ENCODE assay signal across 8 cellular contexts in genomic region chr19:33797821-33798633, GRCh38. TPM values are rescaled to one million over a fixed set of nuclear protein-coding genes. Genes with fewer than 3 reads are reported as not detected.
A peak's percentile ranks its signal among the peaks of the same experiment; 100 is the strongest.
DNase-seq lines count a peak whose midpoint lies in the region; ATAC-seq, FAIRE-seq and TF ChIP-seq lines count a peak whose summit lies in the region.

No MANE protein-coding gene starts in this region.

- no peak for TF ChIP-seq CTCF in A549 (IDR thresholded peaks at IDR 0.05)
- TF ChIP-seq CTCF in HFFc6 (IDR thresholded peaks at IDR 0.05), result no peak
- no peak for TF ChIP-seq CTCF in cardiac muscle cell (IDR thresholded peaks at IDR 0.05; ENCODE audit: low read depth, low read length)
- TF ChIP-seq CTCF in parathyroid adenoma (IDR thresholded peaks at IDR 0.05), result no peak
- no peak for TF ChIP-seq CTCF in GM10248 (IDR thresholded peaks at IDR 0.05; ENCODE audit: control extremely low read depth, extremely low read depth, low read depth, missing control alignments)
- no peak for TF ChIP-seq CTCF in D721Med (IDR thresholded peaks at IDR 0.05; ENCODE audit: insufficient read depth, missing control alignments)

- no peaks in the 10 kb centered on the region for H3K4me1 Mint-ChIP-seq in HFFc6 (ENCODE audit: low read depth)
- no peaks in the 10 kb centered on the region for H3K4me1 Mint-ChIP-seq in activated T-cell treated with anti-CD3 and anti-CD28 coated beads, Interleukin-2, amount 50 U/mL, for 72 hours (ENCODE audit: low read depth)

- H3K36me3 ChIP-seq in cardiac muscle cell (peaks cover 14% of the 10 kb centered on the region), parathyroid adenoma (ENCODE audit: control insufficient read depth, insufficient read depth, low read length) (no peaks in the 10 kb centered on the region)

- H3K27ac ChIP-seq in A549 (peak overlapping the region; percentile 96 to 97), cardiac muscle cell (peak overlapping the region; percentile 98), parathyroid adenoma (peak overlapping the region; percentile 36)

- H3K36me3 Mint-ChIP-seq in HFFc6 (ENCODE audit: low read depth), result no peaks in the 10 kb centered on the region
- H3K36me3 Mint-ChIP-seq in activated T-cell treated with anti-CD3 and anti-CD28 coated beads, Interleukin-2, amount 50 U/mL, for 72 hours (ENCODE audit: insufficient read depth in 2 of 2), result no peaks in the 10 kb centered on the region

- POLR2A ChIA-PET in A549 (lab: Yijun Ruan, JAX) (interaction anchor here (1.0 to 2.7 kb wide), 6 partner anchors 14 to 298 kb away, joined by 3 to 14 read pairs (median 6); no protein-coding TSS in a partner anchor), GM10248 (lab: Yijun Ruan, JAX) (no interaction called here)

- peak; percentile 20 for TF ChIP-seq POLR2A in A549 (IDR thresholded peaks at IDR 0.05; ENCODE audit: low read length)

- H3K9ac ChIP-seq in parathyroid adenoma, result no peak overlapping the region

- no peaks in the 10 kb centered on the region for H3K9me3 Mint-ChIP-seq in HFFc6
- H3K9me3 Mint-ChIP-seq in activated T-cell treated with anti-CD3 and anti-CD28 coated beads, Interleukin-2, amount 50 U/mL, for 72 hours, result no peaks in the 10 kb centered on the region

- H3K27ac Mint-ChIP-seq in HFFc6, result no peak overlapping the region
- H3K27ac Mint-ChIP-seq in activated T-cell treated with anti-CD3 and anti-CD28 coated beads, Interleukin-2, amount 50 U/mL, for 72 hours, result no peak overlapping the region

- DNase-seq in A549 (ENCODE audit: low read depth in 1 of 2, low spot score in 1 of 2) (peak; percentile 64 to 67), HFFc6 (no peak), cardiac muscle cell (ENCODE audit: low read depth in 1 of 2, low spot score in 1 of 2) (peak; percentile 66 to 81), GM10248 (ENCODE audit: extremely low spot score) (no peak), NCI-H146 (lab: John Stamatoyannopoulos, UW) (no peak), D721Med (ENCODE audit: insufficient read length, low spot score) (no peak)
- DNase-seq in activated T-cell treated with anti-CD3 and anti-CD28 coated beads, Interleukin-2, amount 50 U/mL, for 72 hours, result peak in 1 of 2 donors; percentile 21

- no peak for TF ChIP-seq EP300 in A549 (IDR thresholded peaks at IDR 0.05)

- no peaks in the 10 kb centered on the region for H3K27me3 ChIP-seq in cardiac muscle cell
- no peaks in the 10 kb centered on the region for H3K27me3 ChIP-seq in parathyroid adenoma (ENCODE audit: control insufficient read depth, insufficient read depth, low read length)

- no peak for TF ChIP-seq RAD21 in A549 (conservative IDR thresholded peaks at IDR 0.05 in 1 of 2, IDR thresholded peaks at IDR 0.05 in 1 of 2)

- H3K4me2 ChIP-seq in A549 (peak overlapping the region; percentile 87), parathyroid adenoma (ENCODE audit: low read length) (peak overlapping the region; percentile 94)

- CTCF ChIA-PET in A549 (lab: Yijun Ruan, JAX), result interaction anchor here (0.6 to 10.0 kb wide), 11 partner anchors 15 to 298 kb away, joined by 3 to 313 read pairs (median 13); no protein-coding TSS in a partner anchor
- CTCF ChIA-PET in GM10248 (lab: Yijun Ruan, JAX), result interaction anchor here (2.4 kb wide), 1 partner anchor 20 kb away, joined by 8 read pairs; no protein-coding TSS in a partner anchor

- no peaks in the 10 kb centered on the region for H3K79me2 ChIP-seq in parathyroid adenoma

- FAIRE-seq in A549 (lab: Jason Lieb, UNC) (no peak), D721Med (lab: Jason Lieb, UNC) (no peak)

- ATAC-seq in A549, result peak in 1 of 2 experiments; percentile 45; a peak in 3 of 6 replicates
- ATAC-seq in activated T-cell treated with anti-CD3 and anti-CD28 coated beads, Interleukin-2, amount 50 U/mL, for 72 hours (replicated peaks in 1 of 2), result no peak

- H3K9me3 ChIP-seq in A549 (no peaks in the 10 kb centered on the region), cardiac muscle cell (ENCODE audit: low read depth) (no peaks in the 10 kb centered on the region), parathyroid adenoma (ENCODE audit: control insufficient read depth, low read length) (no peaks in the 10 kb centered on the region)

- peaks cover 47% of the 10 kb centered on the region for H3K4me1 ChIP-seq in A549
- H3K4me1 ChIP-seq in cardiac muscle cell (ENCODE audit: low read depth), result peaks cover 16% of the 10 kb centered on the region
- peaks cover 16% of the 10 kb centered on the region for H3K4me1 ChIP-seq in parathyroid adenoma

- WGBS in A549 (ENCODE audit: missing lambda C conversion rate), result 65% methylated on average over 45 of the region's 61 CpGs

- peaks cover 4% of the 10 kb centered on the region for H3K27me3 Mint-ChIP-seq in HFFc6 (ENCODE audit: insufficient read depth)
- H3K27me3 Mint-ChIP-seq in activated T-cell treated with anti-CD3 and anti-CD28 coated beads, Interleukin-2, amount 50 U/mL, for 72 hours (ENCODE audit: low read depth), result peaks cover 25% of the 10 kb centered on the region

- H3K4me3 ChIP-seq in A549 (peak overlapping the region; percentile 88), cardiac muscle cell (peak overlapping the region; percentile 78), parathyroid adenoma (ENCODE audit: low read depth, low read length) (peak overlapping the region; percentile 65)

- peak overlapping the region; percentile 88 for H2AFZ ChIP-seq in parathyroid adenoma

- H3K4me3 Mint-ChIP-seq in HFFc6, result peak overlapping the region; percentile 86
- peak overlapping the region; percentile 74 to 85 for H3K4me3 Mint-ChIP-seq in activated T-cell treated with anti-CD3 and anti-CD28 coated beads, Interleukin-2, amount 50 U/mL, for 72 hours

TF ChIP-seq in A549, 52 proteins besides CTCF, POLR2A, EP300 and RAD21:
- TF ChIP-seq ZC3H11A (IDR thresholded peaks at IDR 0.05) (no peak), RNF2 (IDR thresholded peaks at IDR 0.05; ENCODE audit: borderline replicate concordance, low read depth) (no peak), JUN (IDR thresholded peaks at IDR 0.05) (peak in 1 of 2 experiments; percentile 42; a peak in 1 of 5 replicates), SMC3 (IDR thresholded peaks at IDR 0.05) (0 out of 3 replicates have a peak, but pooled peaks have one; percentile 16)

RNA-seq across cellular contexts. Expression of gene KCTD15, which starts 1.4 kb away (rescaled TPM):
- polyA plus RNA-seq in A549 (2011; rRNA removed) (54.0 and 55.7 TPM in 2 replicates), A549 (2017; fragmentation: RNase III; extraction: RNeasy Plus Mini Kit Qiagen cat#74134 plus additional on column Dnase treatment) (53.4 to 56.5 TPM (median 55.7 TPM) in 3 replicates), cardiac muscle cell (17.1 and 21.9 TPM in 2 replicates)
- 122 and 161 TPM in 2 replicates for polyA plus RNA-seq in A549 (2012; cell fraction: cytosol; rRNA removed)
- polyA plus RNA-seq in A549 (2012; cell fraction: nucleus; rRNA removed), result 266 and 321 TPM in 2 replicates
- 48.2 and 48.5 TPM in 2 replicates for polyA minus RNA-seq in A549 (2011; rRNA and poly(A)+ RNA removed)
- 10 to 100 TPM in 1 of 6 experiments, 1 to 10 TPM in 5; 5.9 to 11.7 (median 7.1) TPM for total RNA-seq in HFFc6 (2021; fragmentation: NEBNext Ultra II Directional; extraction: Animal tissue kit (Norgen Biotek cat#: 25700))
- 1 to 10 TPM; 7.3 to 8.2 TPM for total RNA-seq in activated T-cell treated with anti-CD3 and anti-CD28 coated beads, Interleukin-2, amount 50 U/mL, for 72 hours
- total RNA-seq in cardiac muscle cell, result 136 and 161 TPM in 2 replicates

Comparison
In these comparisons a context has a peak if more than half of its experiments do, and no peak if none do; other contexts are left out.
1. DNase-seq: peak in A549 (2 of 2) and cardiac muscle cell (2 of 2); none in HFFc6 (single experiment), GM10248 (single experiment), NCI-H146 (single experiment) and D721Med (single experiment).
2. H3K27ac ChIP-seq: peak in every context shown above with its lines; median percentile 98 in cardiac muscle cell; 96 in A549; 36 in parathyroid adenoma.
3. RNA of gene KCTD15, which starts 1.4 kb away (total RNA-seq): 136 to 161 TPM in cardiac muscle cell; 7.3 to 8.2 TPM in activated T-cell treated with anti-CD3 and anti-CD28 coated beads, Interleukin-2, amount 50 U/mL, for 72 hours and 5.9 to 11.7 TPM in HFFc6; every median in the first group is over 10 times any median in the second.
4. Peak in every context shown above with its lines, with median percentiles within 50 percentile points of each other: H3K4me3 ChIP-seq.